ENCODE assay signal across 8 cellular contexts in genomic region chr7:75994388-75995051, GRCh38. TPM values are rescaled to one million over a fixed set of nuclear protein-coding genes. Genes with fewer than 3 reads are reported as not detected.
DNase-seq lines count a peak whose midpoint lies in the region; ATAC-seq and TF ChIP-seq lines count a peak whose summit lies in the region.

TSS of gene TMEM120A (minus strand) at chr7:75994595. CDS start at chr7:75994570, 25 bp downstream.

- TF ChIP-seq POLR2A in right lobe of liver (IDR thresholded peaks at IDR 0.05): peak; percentile 96

- H3K27ac ChIP-seq in CD4-positive, alpha-beta memory T cell (ENCODE audit: low read depth, low read length): peak within 1 kb of the TSS; percentile 62
- peak within 1 kb of the TSS; percentile 84 to 99 (median 97) for H3K27ac ChIP-seq in right lobe of liver

- peak; percentile 90 to 93 (median 91) for DNase-seq in CD4-positive, alpha-beta memory T cell
- peak; percentile 95 for DNase-seq in NCI-H82 (lab: John Stamatoyannopoulos, UW)
- DNase-seq in activated CD4-positive, alpha-beta T cell treated with anti-CD3 and anti-CD28 coated beads, Interleukin-2, amount 50 U/mL, for 48 hours: peak; percentile 94 to 96
- peak; percentile 80 to 96 for DNase-seq in dermis microvascular lymphatic vessel endothelial cell (ENCODE audit: low read depth in 2 of 2)
- peak; percentile 98 for DNase-seq in right lobe of liver
- peak; percentile 92 for DNase-seq in stimulated activated CD4-positive, alpha-beta T cell treated with anti-CD3 and anti-CD28 coated beads, Interleukin-4, amount 100 ng/mL, for 24 hours

- peaks cover 17 to 45% (median 29%) of the 10 kb centered on the region in 4 donors for H3K4me1 Mint-ChIP-seq in CD4-positive, alpha-beta memory T cell

- intact Hi-C loops in CD4-positive, alpha-beta memory T cell (cut with micrococcal nuclease): loop anchor here (1.0 to 2.0 kb wide), 4 partner anchors 15 to 128 kb away; partner anchors contain the start of gene POR
- intact Hi-C loops in right lobe of liver (cut with DNase I): no loop called here

- POLR2A ChIA-PET in CD4-positive, alpha-beta memory T cell (lab: Charles Lee; ENCODE audit: partially characterized antibody): interaction anchor here (0.7 to 3.2 kb wide), 11 partner anchors 10 to 921 kb away, joined by 3 to 23 read pairs (median 3); partner anchors contain the start of genes MDH2, POR, RHBDD2 and STYXL1

- H3K4me1 ChIP-seq in CD4-positive, alpha-beta memory T cell (ENCODE audit: insufficient read depth, low read length): peaks cover 26% of the 10 kb centered on the region
- peaks cover 0 to 29% (median 8%) of the 10 kb centered on the region in 4 donors for H3K4me1 ChIP-seq in right lobe of liver

- peak within 1 kb of the TSS; percentile 66 to 82 (median 78) for H3K4me3 Mint-ChIP-seq in CD4-positive, alpha-beta memory T cell

- TF ChIP-seq CTCF in right lobe of liver (IDR thresholded peaks at IDR 0.05): peak; percentile 12 to 35 (median 28)

- 0% methylated on average over 9 of the region's 51 CpGs for whole genome bisulfite sequencing in right lobe of liver (ENCODE audit: insufficient coverage, low coverage, low lambda C conversion rate, missing lambda C conversion rate)

- peaks cover 0 to 2% of the 10 kb centered on the region in 2 donors for H3K36me3 Mint-ChIP-seq in CD4-positive, alpha-beta memory T cell

- H3K27me3 ChIP-seq in CD4-positive, alpha-beta memory T cell (ENCODE audit: insufficient read depth, low read length): no peaks in the 10 kb centered on the region
- H3K27me3 ChIP-seq in right lobe of liver: no peaks in the 10 kb centered on the region

- H3K4me3 ChIP-seq in CD4-positive, alpha-beta memory T cell (ENCODE audit: low read length in 2 of 2): peak within 1 kb of the TSS; percentile 28 to 92
- H3K4me3 ChIP-seq in right lobe of liver: peak within 1 kb of the TSS; percentile 63 to 88 (median 81)

- H3K9me3 ChIP-seq in CD4-positive, alpha-beta memory T cell (ENCODE audit: control insufficient read depth in 1 of 2, low read length in 2 of 2): no peaks in the 10 kb centered on the region
- H3K9me3 ChIP-seq in right lobe of liver: no peaks in the 10 kb centered on the region

- peaks cover 0 to 2% (median 0%) of the 10 kb centered on the region in 8 donors for H3K9me3 Mint-ChIP-seq in CD4-positive, alpha-beta memory T cell

- ATAC-seq in GM19452 (IDR thresholded peaks at IDR 0.05; ENCODE audit: unreplicated experiment) (peak; percentile 98), HG03575 (IDR thresholded peaks at IDR 0.05; ENCODE audit: extremely low read depth, insufficient number of reproducible peaks, low FRiP score, unreplicated experiment) (peak; percentile 39), right lobe of liver (peak; percentile 86 to 92 (median 86))

- peak within 1 kb of the TSS in 4 of 7 donors; percentile 15 to 81 (median 44) for H3K27ac Mint-ChIP-seq in CD4-positive, alpha-beta memory T cell

- CTCF ChIA-PET in CD4-positive, alpha-beta memory T cell (lab: Charles Lee; ENCODE audit: partially characterized antibody): interaction anchor here (1.0 kb wide), 1 partner anchor 129 kb away, joined by 3 read pairs; no protein-coding TSS in a partner anchor

- no peaks in the 10 kb centered on the region for H3K27me3 Mint-ChIP-seq in CD4-positive, alpha-beta memory T cell

- no peaks in the 10 kb centered on the region for H3K36me3 ChIP-seq in CD4-positive, alpha-beta memory T cell (ENCODE audit: insufficient read depth, low read length)
- peaks cover 0 to 3% (median 0%) of the 10 kb centered on the region in 4 donors for H3K36me3 ChIP-seq in right lobe of liver

RNA-seq across cellular contexts. Expression of gene TMEM120A, which starts in this region (rescaled TPM):
- 10 to 100 TPM; 27.4 to 31.2 TPM for total RNA-seq in CD4-positive, alpha-beta memory T cell
- 10 to 100 TPM; 24.1 to 38.1 TPM for polyA plus RNA-seq in CD4-positive, alpha-beta memory T cell
- total RNA-seq in dermis microvascular lymphatic vessel endothelial cell: 34.3 and 85.8 TPM in 2 replicates
- total RNA-seq in right lobe of liver: 100 to 1,000 TPM in 1 of 6 experiments, 10 to 100 TPM in 5; 20.8 to 104 (median 53.1) TPM

Comparison
In these comparisons a context has a peak if more than half of its experiments do, and no peak if none do; other contexts are left out.
1. Peak in every context shown above with its lines: DNase-seq, ATAC-seq, H3K4me3 ChIP-seq and H3K27ac ChIP-seq.
2. ATAC-seq: peak in every context shown above with its lines; median percentile 98 in GM19452; 86 in right lobe of liver; 39 in HG03575.